9 cellular contexts compared by ENCODE assay signal in genomic region chr12:6963016-6963731, GRCh38. TPM values are rescaled to one million over a fixed set of nuclear protein-coding genes. Genes with fewer than 3 reads are reported as not detected.
DNase-seq lines count a peak whose midpoint lies in the region; ATAC-seq and TF ChIP-seq lines count a peak whose summit lies in the region.
"Had no signal": no experiment of that assay in that cellular context is flagged by ENCODE, and none has a peak within 500 bp of the region (broad histone marks: within the 10 kb centered on the region; RNA-seq: fewer than 3 reads in every experiment).

No MANE protein-coding gene starts in this region.

- H4K20me1 ChIP-seq in GM23338 (replicated peaks; ENCODE audit: insufficient read depth): peaks cover 4% of the 10 kb centered on the region; the same call in 1 of the 2 replicates

- peaks cover 43% of the 10 kb centered on the region for H3K36me3 Mint-ChIP-seq in GM23338 (ENCODE audit: low read depth)
- peaks cover 49% of the 10 kb centered on the region for H3K36me3 Mint-ChIP-seq in endodermal cell (ENCODE audit: low read depth)
- H3K36me3 Mint-ChIP-seq in progenitor cell of endocrine pancreas (ENCODE audit: insufficient read depth): peaks cover 23% of the 10 kb centered on the region

- H3K4me1 ChIP-seq in GM23338 (ENCODE audit: insufficient read depth) (peaks cover 38% of the 10 kb centered on the region), endodermal cell (ENCODE audit: control insufficient read depth, insufficient read depth, low read length) (peaks cover 4% of the 10 kb centered on the region)

- WGBS in endodermal cell (ENCODE audit: insufficient coverage in 1 of 2, insufficient read length in 1 of 2), 2 experiments: 82 to 96% methylated on average over 22 to 32 of the region's 32 CpGs

- peak overlapping the region; percentile 98 for H3K27ac Mint-ChIP-seq in GM23338
- peak overlapping the region; percentile 99 for H3K27ac Mint-ChIP-seq in endodermal cell
- peak overlapping the region; percentile 99 for H3K27ac Mint-ChIP-seq in progenitor cell of endocrine pancreas

- no peaks in the 10 kb centered on the region for H3K9me2 ChIP-seq in GM23338 (ENCODE audit: insufficient read depth)

- H3K4me1 Mint-ChIP-seq in GM23338: peaks cover 51% of the 10 kb centered on the region
- peaks cover 48% of the 10 kb centered on the region for H3K4me1 Mint-ChIP-seq in endodermal cell
- peaks cover 40% of the 10 kb centered on the region for H3K4me1 Mint-ChIP-seq in progenitor cell of endocrine pancreas (ENCODE audit: low read depth)

- H3K27ac ChIP-seq in GM23338 (ENCODE audit: low read depth) (peak overlapping the region; percentile 91), endodermal cell (ENCODE audit: low read depth, low read length) (no peak overlapping the region)

- peak overlapping the region; percentile 98 for H3K4me2 ChIP-seq in GM23338

- no peaks in the 10 kb centered on the region for H3K9me3 Mint-ChIP-seq in GM23338
- no peaks in the 10 kb centered on the region for H3K9me3 Mint-ChIP-seq in endodermal cell
- H3K9me3 Mint-ChIP-seq in progenitor cell of endocrine pancreas (ENCODE audit: low read depth): no peaks in the 10 kb centered on the region

- no peak overlapping the region for H3K9ac ChIP-seq in endodermal cell (ENCODE audit: extremely low read depth, low read length, poor library complexity, severe bottlenecking)

- peak; percentile 95 for DNase-seq in GM23338 (ENCODE audit: low spot score)
- peak; percentile 92 for DNase-seq in NCI-H2107 treated with DMSO at 0.1 percent for 48 hours (lab: John Stamatoyannopoulos, UW; ENCODE audit: unreplicated experiment)
- peak; percentile 99 for DNase-seq in endodermal cell
- peak; percentile 96 for DNase-seq in progenitor cell of endocrine pancreas (ENCODE audit: low spot score, unreplicated experiment)
- no peak for DNase-seq in stimulated activated naive CD4-positive, alpha-beta T cell treated with Interleukin-2 at 50 U/mL for 16 hours (lab: John Stamatoyannopoulos, UW)
- DNase-seq in C1 segment of cervical spinal cord (lab: John Stamatoyannopoulos, UW): no peak
- no peak for DNase-seq in OCI-M2 (lab: John Stamatoyannopoulos, UW; ENCODE audit: unreplicated experiment)

- H3K4me3 Mint-ChIP-seq in GM23338: peak overlapping the region; percentile 86
- H3K4me3 Mint-ChIP-seq in endodermal cell: peak overlapping the region; percentile 98
- peak overlapping the region; percentile 97 for H3K4me3 Mint-ChIP-seq in progenitor cell of endocrine pancreas (ENCODE audit: low read depth)

- H3F3A ChIP-seq in GM23338 (replicated peaks; ENCODE audit: low read depth): peaks cover 52% of the 10 kb centered on the region

- H3K79me2 ChIP-seq in GM23338 (replicated peaks; ENCODE audit: insufficient read depth): peaks cover 28% of the 10 kb centered on the region

- H3K27me3 Mint-ChIP-seq in GM23338 (ENCODE audit: insufficient read depth, low read depth, poor library complexity) (peaks cover 25% of the 10 kb centered on the region), endodermal cell (ENCODE audit: insufficient read depth) (no peaks in the 10 kb centered on the region), progenitor cell of endocrine pancreas (no peaks in the 10 kb centered on the region)

- no peaks in the 10 kb centered on the region for H3K9me3 ChIP-seq in endodermal cell (ENCODE audit: control insufficient read depth, low read length)

- ATAC-seq in GM23338: peak; percentile 60
- ATAC-seq in GM19452 (IDR thresholded peaks at IDR 0.05; ENCODE audit: unreplicated experiment): no peak

- H3K4me3 ChIP-seq in GM23338: peak overlapping the region; percentile 95
- no peak overlapping the region for H3K4me3 ChIP-seq in endodermal cell (ENCODE audit: low read length)

- TF ChIP-seq CTCF in GM23338 (conservative IDR thresholded peaks at IDR 0.05; ENCODE audit: low read depth in 2 of 2): no peak
- peak; percentile 52 for TF ChIP-seq CTCF in endodermal cell (conservative IDR thresholded peaks at IDR 0.05)
- peak; percentile 33 for TF ChIP-seq CTCF in progenitor cell of endocrine pancreas (IDR thresholded peaks at IDR 0.05; ENCODE audit: unreplicated experiment)

- peak overlapping the region; percentile 83 for H2AFZ ChIP-seq in GM23338

- H3K36me3 ChIP-seq in GM23338 (ENCODE audit: insufficient read depth) (peaks cover 21% of the 10 kb centered on the region), endodermal cell (ENCODE audit: control insufficient read depth, insufficient read depth, low read length) (peaks cover 40% of the 10 kb centered on the region)

- no peaks in the 10 kb centered on the region for H3K27me3 ChIP-seq in GM23338 (ENCODE audit: insufficient read depth)
- H3K27me3 ChIP-seq in endodermal cell (ENCODE audit: control insufficient read depth, insufficient read depth, low read length, poor library complexity, severe bottlenecking): no peaks in the 10 kb centered on the region

TF ChIP-seq in GM23338, 12 proteins besides CTCF, POLR2A, EP300 and RAD21:
- no peak; the same call in 1 of the 2 replicates for TF ChIP-seq ETS1 (IDR thresholded peaks at IDR 0.05)
- TF ChIP-seq POLR2AphosphoS5 (IDR thresholded peaks at IDR 0.05; ENCODE audit: low read depth): peak; percentile 82

RNA-seq across cellular contexts. Expression of gene PHB2, which starts 7.3 kb away (rescaled TPM):
- total RNA-seq in GM23338 (2014; rRNA removed; shearing (Covaris generic)): 378 and 416 TPM in 2 replicates
- polyA plus RNA-seq in GM23338 (2016; fragmentation: Nextera tagmentation; extraction: Ambion mirVana): 224 and 238 TPM in 2 replicates
- total RNA-seq in endodermal cell (100 to 1,000 TPM; 260 to 512 TPM), progenitor cell of endocrine pancreas (339 and 353 TPM in 2 replicates)
- 270 TPM for polyA plus RNA-seq in endodermal cell (2013, experiment 1 of 2)
- polyA plus RNA-seq in endodermal cell (2013, experiment 2 of 2): 248 TPM

RNA-seq across cellular contexts. Expression of gene EMG1, which starts 7.5 kb away (rescaled TPM):
- total RNA-seq in GM23338 (2014; rRNA removed; shearing (Covaris generic)): 66.7 and 71.7 TPM in 2 replicates
- polyA plus RNA-seq in GM23338 (2016; fragmentation: Nextera tagmentation; extraction: Ambion mirVana): 157 and 160 TPM in 2 replicates
- total RNA-seq in endodermal cell: 100 to 1,000 TPM in 1 of 2 donors, 10 to 100 TPM in 1; 61.1 to 115 TPM
- polyA plus RNA-seq in endodermal cell (2013, experiment 1 of 2): 29.1 TPM
- polyA plus RNA-seq in endodermal cell (2013, experiment 2 of 2): 26.7 TPM
- 67.9 and 73.1 TPM in 2 replicates for total RNA-seq in progenitor cell of endocrine pancreas

RNA-seq across cellular contexts. Expression of gene PTPN6, which starts 12.0 kb away (rescaled TPM):
- 24.7 and 25.3 TPM in 2 replicates for total RNA-seq in GM23338 (2014; rRNA removed; shearing (Covaris generic))
- 35.4 and 40.6 TPM in 2 replicates for polyA plus RNA-seq in GM23338 (2016; fragmentation: Nextera tagmentation; extraction: Ambion mirVana)
- total RNA-seq in endodermal cell: 10 to 100 TPM; 35.7 to 68.0 TPM
- 6.3 TPM for polyA plus RNA-seq in endodermal cell (2013, experiment 1 of 2)
- polyA plus RNA-seq in endodermal cell (2013, experiment 2 of 2): 5.6 TPM
- 65.4 and 70.2 TPM in 2 replicates for total RNA-seq in progenitor cell of endocrine pancreas

RNA-seq across cellular contexts. Expression of gene C12orf57, which starts 19.4 kb away (rescaled TPM):
- total RNA-seq in GM23338 (2014; rRNA removed; shearing (Covaris generic)): 186 and 204 TPM in 2 replicates
- 262 and 285 TPM in 2 replicates for polyA plus RNA-seq in GM23338 (2016; fragmentation: Nextera tagmentation; extraction: Ambion mirVana)
- 100 to 1,000 TPM; 141 to 257 TPM for total RNA-seq in endodermal cell
- polyA plus RNA-seq in endodermal cell (2013, experiment 1 of 2): 219 TPM
- polyA plus RNA-seq in endodermal cell (2013, experiment 2 of 2): 218 TPM
- 268 and 277 TPM in 2 replicates for total RNA-seq in progenitor cell of endocrine pancreas

RNA-seq across cellular contexts. Expression of gene RNU7-1, which starts 19.6 kb away (rescaled TPM):
- not detected in 2 replicates for total RNA-seq in GM23338 (2014; rRNA removed; shearing (Covaris generic))
- not detected in 2 replicates for polyA plus RNA-seq in GM23338 (2016; fragmentation: Nextera tagmentation; extraction: Ambion mirVana)
- total RNA-seq in endodermal cell (not detected), progenitor cell of endocrine pancreas (not detected in 2 replicates)
- polyA plus RNA-seq in endodermal cell (2013, experiment 1 of 2): not detected
- not detected for polyA plus RNA-seq in endodermal cell (2013, experiment 2 of 2)
- total RNA-seq: lung microvascular endothelial cell had no signal

Comparison
In these comparisons a context has a peak if more than half of its experiments do, and no peak if none do; other contexts are left out.
1. DNase-seq: peak in GM23338 (single experiment), NCI-H2107 treated with DMSO at 0.1 percent for 48 hours (single experiment), endodermal cell (single experiment) and progenitor cell of endocrine pancreas (single experiment); none in stimulated activated naive CD4-positive, alpha-beta T cell treated with Interleukin-2 at 50 U/mL for 16 hours (single experiment), C1 segment of cervical spinal cord (0 of 14) and OCI-M2 (single experiment).
2. CTCF ChIP-seq: peak in endodermal cell (single experiment) and progenitor cell of endocrine pancreas (single experiment); none in GM23338 (0 of 2).
3. Peak in every context shown above with its lines, with median percentiles within 50 percentile points of each other: H3K27ac Mint-ChIP-seq and H3K4me3 Mint-ChIP-seq.